In the genomic region with DNA sequence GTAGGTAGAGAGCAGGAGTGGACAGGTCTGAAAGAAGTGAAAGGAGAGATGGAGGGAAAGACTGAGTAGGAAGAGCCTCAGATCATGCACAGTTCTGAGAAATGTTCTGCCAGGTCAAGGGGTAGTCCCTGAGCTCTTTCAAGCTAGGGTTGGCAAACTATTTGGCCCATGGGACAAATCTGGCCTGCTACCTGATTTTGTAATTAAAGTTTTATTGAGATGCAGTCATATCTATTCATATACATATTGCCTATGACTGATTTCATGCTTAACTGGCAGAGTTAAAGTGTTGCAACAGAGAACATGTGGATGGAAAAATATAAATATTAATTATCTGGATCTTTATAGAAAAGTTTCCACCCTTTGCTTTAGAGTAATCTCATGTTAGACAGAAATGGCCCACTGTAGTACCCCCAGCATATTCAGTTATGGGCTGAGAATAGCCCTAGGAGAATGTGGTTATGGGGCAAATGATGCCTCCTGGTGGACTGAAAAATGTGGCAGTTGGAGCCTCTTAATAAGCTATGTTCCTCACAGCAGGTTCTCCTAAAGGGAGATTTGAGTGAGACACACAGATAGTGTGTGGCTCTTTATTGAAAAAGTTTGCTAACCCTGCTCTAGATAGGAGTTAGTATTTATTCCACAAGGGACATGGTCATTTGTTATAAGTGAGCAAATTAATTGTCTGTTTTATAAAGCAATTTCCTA, we compare ENCODE assay signal across 9 cellular contexts.
DNase-seq lines count a peak whose midpoint lies in the region; ATAC-seq and TF ChIP-seq lines count a peak whose summit lies in the region.
"Had no signal": no experiment of that assay in that cellular context is flagged by ENCODE, and none has a peak within 500 bp of the region (broad histone marks: within the 10 kb centered on the region; RNA-seq: fewer than 3 reads in every experiment).

No MANE protein-coding gene starts in this region.

- H3K27ac Mint-ChIP-seq in chondrocyte (ENCODE audit: unreplicated experiment) (no peak overlapping the region), osteocyte (ENCODE audit: unreplicated experiment) (no peak overlapping the region)
- H3K27ac Mint-ChIP-seq: memory B cell had no signal

- H3K9me3 Mint-ChIP-seq in chondrocyte (ENCODE audit: low read depth) = peaks cover 2% of the 10 kb centered on the region
- H3K9me3 Mint-ChIP-seq in osteocyte (ENCODE audit: unreplicated experiment) = no peaks in the 10 kb centered on the region

- no peaks in the 10 kb centered on the region for H3K4me1 Mint-ChIP-seq in chondrocyte (ENCODE audit: low read depth)
- no peaks in the 10 kb centered on the region for H3K4me1 Mint-ChIP-seq in osteocyte (ENCODE audit: unreplicated experiment)
- H3K4me1 Mint-ChIP-seq: memory B cell had no signal

- no peak for DNase-seq in GM10248 (ENCODE audit: extremely low spot score)
- peak; percentile 37 for DNase-seq in KBM-7
- no peak for DNase-seq in chondrocyte (ENCODE audit: low spot score)
- DNase-seq in osteocyte (ENCODE audit: extremely low spot score, unreplicated experiment) = no peak
- DNase-seq in glomerular visceral epithelial cell (ENCODE audit: extremely low spot score) = no peak
- DNase-seq in NCI-H2081 (lab: John Stamatoyannopoulos, UW) = no peak
- DNase-seq in DMS79 (lab: John Stamatoyannopoulos, UW) = no peak

- in situ Hi-C loops in KBM-7 (cut with MboI; ENCODE audit: low pct_unique_long_range_greater_than_20kb, low sequenced_read_pairs) = no loop called here

- H3K4me3 Mint-ChIP-seq in chondrocyte (ENCODE audit: unreplicated experiment) = no peak overlapping the region
- H3K4me3 Mint-ChIP-seq in osteocyte (ENCODE audit: unreplicated experiment) = no peak overlapping the region
- H3K4me3 Mint-ChIP-seq: memory B cell had no signal

- CTCF ChIA-PET in GM10248 (lab: Yijun Ruan, JAX) = interaction anchor here (1.0 to 2.2 kb wide), 15 partner anchors 8 to 106 kb away, joined by 3 to 17 read pairs (median 4); no protein-coding TSS in a partner anchor

- no peaks in the 10 kb centered on the region for H3K27me3 Mint-ChIP-seq in chondrocyte (ENCODE audit: low read depth)
- no peaks in the 10 kb centered on the region for H3K27me3 Mint-ChIP-seq in osteocyte (ENCODE audit: unreplicated experiment)

- POLR2A ChIA-PET in GM10248 (lab: Yijun Ruan, JAX) = no interaction called here

- ATAC-seq in GM21423 (IDR thresholded peaks at IDR 0.05; ENCODE audit: unreplicated experiment) = peak; percentile 76

- TF ChIP-seq CTCF in GM10248 (IDR thresholded peaks at IDR 0.05; ENCODE audit: control extremely low read depth, extremely low read depth, low read depth, missing control alignments) (peak; percentile 42), chondrocyte (IDR thresholded peaks at IDR 0.05) (peak; percentile 67), osteocyte (IDR thresholded peaks at IDR 0.05) (peak; percentile 44)

- no peaks in the 10 kb centered on the region for H3K36me3 Mint-ChIP-seq in chondrocyte (ENCODE audit: low read depth)
- H3K36me3 Mint-ChIP-seq in osteocyte (ENCODE audit: unreplicated experiment) = no peaks in the 10 kb centered on the region
- H3K36me3 Mint-ChIP-seq: memory B cell had no signal
